Comparison of ENCODE assay signal across 1 cellular context in genomic region chr3:150544726-150545125, GRCh38.
TF ChIP-seq lines count a peak whose summit lies in the region.

No MANE protein-coding gene starts in this region.

TF ChIP-seq in SK-N-SH treated with all-trans-retinoic acid at 6 μM for 48 hours, 23 proteins besides CTCF, POLR2A, EP300 and RAD21 (continued from another document):
- no peak for TF ChIP-seq POU6F1 (CRISPR knock-in tag; IDR thresholded peaks at IDR 0.05; ENCODE audit: borderline replicate concordance, low read depth)
- no peak for TF ChIP-seq ESRRG (CRISPR knock-in tag; IDR thresholded peaks at IDR 0.05)
- TF ChIP-seq BACH2 (CRISPR knock-in tag; IDR thresholded peaks at IDR 0.05; ENCODE audit: borderline replicate concordance): no peak
